ENCODE assay signal across 24 cellular contexts in the genomic region with DNA sequence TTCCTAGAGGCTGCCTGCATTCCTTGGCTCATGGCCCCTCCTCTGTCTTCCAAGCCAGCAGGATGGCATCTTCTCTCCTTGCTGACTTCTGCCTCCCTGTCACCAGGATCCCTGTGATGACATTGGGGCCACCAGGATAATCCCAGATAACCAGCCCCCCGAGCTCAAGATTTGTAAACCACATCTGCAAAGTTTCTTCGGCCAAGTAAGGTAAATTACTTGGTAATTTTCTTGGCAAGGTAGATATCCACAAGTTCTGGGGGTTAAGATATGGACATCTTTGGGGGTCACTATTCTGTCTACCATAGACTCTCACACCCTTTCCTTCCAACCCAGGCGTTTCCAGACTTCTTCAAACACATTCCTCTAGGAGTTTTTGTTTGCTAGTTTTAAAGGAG. TPM values are rescaled to one million over a fixed set of nuclear protein-coding genes. Genes with fewer than 3 reads are reported as not detected.
DNase-seq lines count a peak whose midpoint lies in the region; ATAC-seq, FAIRE-seq and TF ChIP-seq lines count a peak whose summit lies in the region.
"Had no signal": no experiment of that assay in that cellular context is flagged by ENCODE, and none has a peak within 500 bp of the region (broad histone marks: within the 10 kb centered on the region; RNA-seq: fewer than 3 reads in every experiment).

No MANE protein-coding gene starts in this region.

- H3K9ac ChIP-seq in H1 (replicated peaks in 1 of 4; ENCODE audit: extremely low read depth in 1 of 4, low read depth in 3 of 4, low read length in 3 of 4) (no peak overlapping the region), HepG2 (ENCODE audit: insufficient read depth, low read depth, low read length) (peak overlapping the region; percentile 69)
- H3K9ac ChIP-seq: BLaER1 treated with 17β-estradiol and CSF1 and Interleukin-3, amounts not matched to agents 10 nM and 100 nM had no signal

- H3K4me3 Mint-ChIP-seq in natural killer cell treated with Interleukin-12 subunit alpha and Interleukin-12 subunit beta and Interleukin-15 and Interleukin-18, amount 100 ng/mL, for 72 hours: no peak overlapping the region
- no peak overlapping the region for H3K4me3 Mint-ChIP-seq in natural killer cell
- no peak overlapping the region for H3K4me3 Mint-ChIP-seq in activated CD4-positive, alpha-beta memory T cell treated with anti-CD3 and anti-CD28 coated beads for 36 hours
- H3K4me3 Mint-ChIP-seq: B cell; CD4-positive, alpha-beta T cell; CD8-positive, alpha-beta T cell had no signal

- BruUV-seq in HepG2 (replicated peaks; lab: Mats Ljungman, UMichigan): TSS peak; percentile 78

- H3K27me3 ChIP-seq in H1 (replicated peaks in 1 of 4; ENCODE audit: control insufficient read depth in 3 of 4, extremely low read depth in 1 of 4, insufficient read depth in 3 of 4, low read length in 3 of 4) (no peaks in the 10 kb centered on the region), HepG2 (ENCODE audit: control insufficient read depth in 1 of 2, insufficient read depth in 2 of 2, low read length in 2 of 2) (peaks cover 5 to 12% of the 10 kb centered on the region in 2 experiments), right lobe of liver (no peaks in the 10 kb centered on the region), adrenal gland (no peaks in the 10 kb centered on the region)

- 61% methylated on average over 3 of the region's 3 CpGs; no CpG with 5 or more reads in 1 of the 2 experiments for WGBS in H1 (ENCODE audit: extremely low coverage in 1 of 2, insufficient coverage in 1 of 2, insufficient read length in 1 of 2, insufficient replicate concordance in 2 of 2, low coverage in 1 of 2, low lambda C conversion rate in 2 of 2, missing lambda C conversion rate in 1 of 2), 2 experiments
- WGBS in HepG2 (ENCODE audit: low lambda C conversion rate): 37% methylated on average over 3 of the region's 3 CpGs
- WGBS in right lobe of liver (ENCODE audit: insufficient coverage, low coverage, low lambda C conversion rate, missing lambda C conversion rate): 20% methylated on average over 2 of the region's 3 CpGs
- 54 to 59% (median 55%) methylated on average over 3 of the region's 3 CpGs for WGBS in adrenal gland, 4 donors

- no peaks in the 10 kb centered on the region for H3K36me3 ChIP-seq in H1 (ENCODE audit: control insufficient read depth in 2 of 4, insufficient read depth in 4 of 4, low read length in 3 of 4)
- no peaks in the 10 kb centered on the region for H3K36me3 ChIP-seq in HepG2 (replicated peaks in 1 of 2; ENCODE audit: control insufficient read depth in 1 of 2, insufficient read depth in 2 of 2, low read length in 2 of 2)
- H3K36me3 ChIP-seq in right lobe of liver: no peaks in the 10 kb centered on the region
- H3K36me3 ChIP-seq in adrenal gland (replicated peaks in 1 of 2): no peaks in the 10 kb centered on the region
- H3K36me3 ChIP-seq: BLaER1 treated with 17β-estradiol and CSF1 and Interleukin-3, amounts not matched to agents 10 nM and 100 nM had no signal

- peak overlapping the region; percentile 77; the same call in 1 of the 2 replicates for H2AK5ac ChIP-seq in H1 (ENCODE audit: low read depth, low read length)

- no peak overlapping the region for H2BK20ac ChIP-seq in H1 (ENCODE audit: low read length)

- no peak overlapping the region for H4K91ac ChIP-seq in H1 (replicated peaks; ENCODE audit: insufficient read length, low read length)

- H2BK120ac ChIP-seq in H1 (replicated peaks; ENCODE audit: low read depth, low read length): no peak overlapping the region

- TF ChIP-seq CTCF in natural killer cell (IDR thresholded peaks at IDR 0.05) (no peak), H1 (IDR thresholded peaks at IDR 0.05; ENCODE audit: control extremely low read depth in 1 of 3, insufficient read depth in 1 of 3, low read depth in 1 of 3, low read length in 3 of 3) (no peak), HepG2 (CRISPR knock-in tag; IDR thresholded peaks at IDR 0.05) (no peak), right lobe of liver (IDR thresholded peaks at IDR 0.05) (no peak), adrenal gland (IDR thresholded peaks at IDR 0.05) (no peak)

- in situ Hi-C loops in HepG2 (cut with HindIII; ENCODE audit: extremely low pct_ligation_motif_present, low pct_unique_long_range_greater_than_20kb): no loop called here

- no peaks in the 10 kb centered on the region for H3K23me2 ChIP-seq in H1 (ENCODE audit: low read depth, low read length)

- peak; percentile 5 for DNase-seq in natural killer cell treated with Interleukin-12 subunit alpha and Interleukin-12 subunit beta and Interleukin-15 and Interleukin-18, amount 100 ng/mL, for 72 hours (ENCODE audit: low spot score)
- DNase-seq in natural killer cell (no peak), H1 (ENCODE audit: low read depth in 1 of 2, low spot score in 2 of 2) (no peak), HepG2 (ENCODE audit: low spot score) (no peak), right lobe of liver (no peak), NCI-H2107 (lab: John Stamatoyannopoulos, UW) (no peak), adrenal gland (no peak)
- no peak for DNase-seq in activated CD4-positive, alpha-beta memory T cell treated with anti-CD3 and anti-CD28 coated beads for 36 hours
- DNase-seq: AML-193; Caco-2; Calu3; CD4-positive, alpha-beta T cell; CD8-positive, alpha-beta T cell; DMS79 treated with DMSO at 0.1 percent for 48 hours; GF-D8 had no signal

- TF ChIP-seq EP300 in H1 (IDR thresholded peaks at IDR 0.05; ENCODE audit: borderline replicate concordance in 1 of 2, low read depth in 2 of 2, low read length in 2 of 2) (no peak), HepG2 (IDR thresholded peaks at IDR 0.05; ENCODE audit: low read depth in 2 of 2, low read length in 2 of 2) (no peak), HepG2 (CRISPR knock-in tag; IDR thresholded peaks at IDR 0.05; ENCODE audit: borderline replicate concordance) (no peak)

- TF ChIP-seq POLR2A in H1 (IDR thresholded peaks at IDR 0.05; ENCODE audit: control extremely low read depth in 1 of 2, low read depth in 2 of 2, low read length in 2 of 2) (no peak), HepG2 (IDR thresholded peaks at IDR 0.05; ENCODE audit: insufficient read depth in 1 of 2, low read depth in 2 of 2, low read length in 2 of 2) (no peak), right lobe of liver (IDR thresholded peaks at IDR 0.05) (no peak), adrenal gland (IDR thresholded peaks at IDR 0.05) (no peak)

- no peak overlapping the region for H3K56ac ChIP-seq in H1 (replicated peaks; ENCODE audit: insufficient read length, low read depth, low read length)

- peaks cover 8% of the 10 kb centered on the region for H3K9me3 Mint-ChIP-seq in natural killer cell treated with Interleukin-12 subunit alpha and Interleukin-12 subunit beta and Interleukin-15 and Interleukin-18, amount 100 ng/mL, for 72 hours
- H3K9me3 Mint-ChIP-seq in natural killer cell: peaks cover 2% of the 10 kb centered on the region in 2 donors
- peaks cover 18% of the 10 kb centered on the region for H3K9me3 Mint-ChIP-seq in activated CD4-positive, alpha-beta memory T cell treated with anti-CD3 and anti-CD28 coated beads for 36 hours

- FAIRE-seq in H1 (lab: Jason Lieb, UNC) (no peak), HepG2 (lab: Jason Lieb, UNC) (no peak)
- FAIRE-seq: A549, D721Med, G401.6, GM12891, GM18507 had no signal

- H3K79me1 ChIP-seq in H1 (ENCODE audit: low read depth, low read length): no peaks in the 10 kb centered on the region

- H3K4me1 Mint-ChIP-seq in natural killer cell treated with Interleukin-12 subunit alpha and Interleukin-12 subunit beta and Interleukin-15 and Interleukin-18, amount 100 ng/mL, for 72 hours (ENCODE audit: low read depth in 2 of 2): peaks cover 5 to 8% of the 10 kb centered on the region in 2 donors
- no peaks in the 10 kb centered on the region for H3K4me1 Mint-ChIP-seq in natural killer cell
- H3K4me1 Mint-ChIP-seq in activated CD4-positive, alpha-beta memory T cell treated with anti-CD3 and anti-CD28 coated beads for 36 hours (ENCODE audit: low read depth): peaks cover 8% of the 10 kb centered on the region
- H3K4me1 Mint-ChIP-seq: B cell had no signal

- H4K5ac ChIP-seq in H1 (ENCODE audit: insufficient read length, low read depth, low read length): no peak overlapping the region

- no peak overlapping the region for H3K4ac ChIP-seq in H1 (replicated peaks; ENCODE audit: insufficient read length, low read depth, low read length)

- no peak overlapping the region for H2AFZ ChIP-seq in H1 (ENCODE audit: low read length)
- H2AFZ ChIP-seq in HepG2 (ENCODE audit: low read length): no peak overlapping the region

- intact Hi-C loops in natural killer cell (cut with micrococcal nuclease): no loop called here
- intact Hi-C loops in HepG2 (cut with micrococcal nuclease; ENCODE audit: unreplicated experiment): no loop called here
- intact Hi-C loops in right lobe of liver (cut with DNase I): no loop called here
- intact Hi-C loops in adrenal gland (cut with DNase I): no loop called here
- intact Hi-C loops in activated CD4-positive, alpha-beta memory T cell treated with anti-CD3 and anti-CD28 coated beads for 36 hours (cut with micrococcal nuclease): no loop called here

- no peak overlapping the region for H3K18ac ChIP-seq in H1 (ENCODE audit: extremely low read depth, low read length)

- H3K9me3 ChIP-seq in H1 (ENCODE audit: insufficient read depth in 2 of 2, low read depth in 1 of 2, low read length in 1 of 2): peaks cover 14 to 16% of the 10 kb centered on the region in 2 experiments
- peaks cover 29% of the 10 kb centered on the region for H3K9me3 ChIP-seq in HepG2 (ENCODE audit: low read length)
- no peaks in the 10 kb centered on the region for H3K9me3 ChIP-seq in right lobe of liver
- no peaks in the 10 kb centered on the region for H3K9me3 ChIP-seq in adrenal gland (replicated peaks in 1 of 3)

- no peak overlapping the region for H4K8ac ChIP-seq in H1 (ENCODE audit: extremely low read depth, insufficient read depth, low read length)

- POLR2A ChIA-PET in H1 (lab: Charles Lee; ENCODE audit: partially characterized antibody): no interaction called here
- POLR2A ChIA-PET in HepG2 (lab: Yijun Ruan, JAX): interaction anchor here (1.4 to 1.9 kb wide), 6 partner anchors 20 to 70 kb away, joined by 3 to 11 read pairs (median 7); no protein-coding TSS in a partner anchor
- POLR2A ChIA-PET in activated CD4-positive, alpha-beta memory T cell treated with anti-CD3 and anti-CD28 coated beads for 36 hours (lab: Charles Lee): no interaction called here

- no peaks in the 10 kb centered on the region for H4K20me1 ChIP-seq in H1 (replicated peaks in 1 of 2; ENCODE audit: control insufficient read depth in 1 of 2, insufficient read depth in 2 of 2, low read length in 2 of 2)
- H4K20me1 ChIP-seq in HepG2 (ENCODE audit: insufficient read depth, low read length): no peaks in the 10 kb centered on the region
- H4K20me1 ChIP-seq: BLaER1 treated with 17β-estradiol and CSF1 and Interleukin-3, amounts not matched to agents 10 nM and 100 nM had no signal

- peaks cover 5% of the 10 kb centered on the region for H3K36me3 Mint-ChIP-seq in natural killer cell treated with Interleukin-12 subunit alpha and Interleukin-12 subunit beta and Interleukin-15 and Interleukin-18, amount 100 ng/mL, for 72 hours
- H3K36me3 Mint-ChIP-seq in natural killer cell: no peaks in the 10 kb centered on the region
- H3K36me3 Mint-ChIP-seq in activated CD4-positive, alpha-beta memory T cell treated with anti-CD3 and anti-CD28 coated beads for 36 hours: peaks cover 7% of the 10 kb centered on the region
- H3K36me3 Mint-ChIP-seq: CD8-positive, alpha-beta T cell had no signal

- H3K4me1 ChIP-seq in H1 (replicated peaks in 1 of 4; ENCODE audit: control insufficient read depth in 3 of 4, insufficient read depth in 4 of 4, low read length in 3 of 4) (peaks cover 0 to 5% (median 2%) of the 10 kb centered on the region in 4 experiments; a peak in 4 of 7 replicates), HepG2 (ENCODE audit: insufficient read depth, low read length) (peaks cover 75% of the 10 kb centered on the region), right lobe of liver (peaks cover 0 to 14% (median 4%) of the 10 kb centered on the region in 4 donors), adrenal gland (replicated peaks in 1 of 2) (no peaks in the 10 kb centered on the region)
- H3K4me1 ChIP-seq: A549 had no signal

- H3K23ac ChIP-seq in H1 (ENCODE audit: insufficient read length): no peak overlapping the region

- CTCF ChIA-PET in H1 (lab: Charles Lee; ENCODE audit: partially characterized antibody): interaction anchor here (0.9 to 1.7 kb wide), 3 partner anchors 15 to 101 kb away, joined by 3 to 5 read pairs (median 3); no protein-coding TSS in a partner anchor
- CTCF ChIA-PET in HepG2 (lab: Yijun Ruan, JAX; ENCODE audit: low intra/inter-chr PET ratio, low total read pairs): no interaction called here
- CTCF ChIA-PET in activated CD4-positive, alpha-beta memory T cell treated with anti-CD3 and anti-CD28 coated beads for 36 hours (lab: Charles Lee): interaction anchor here (0.9 kb wide), 1 partner anchor 101 kb away, joined by 3 read pairs; no protein-coding TSS in a partner anchor

- ATAC-seq in natural killer cell treated with Interleukin-12 subunit alpha and Interleukin-12 subunit beta and Interleukin-15 and Interleukin-18, amount 100 ng/mL, for 72 hours: no peak
- ATAC-seq in natural killer cell: no peak
- ATAC-seq in HepG2: no peak
- ATAC-seq in right lobe of liver: no peak
- ATAC-seq: A549; CD8-positive, alpha-beta T cell had no signal

- TF ChIP-seq RAD21 in H1 (IDR thresholded peaks at IDR 0.05 in 1 of 2, conservative IDR thresholded peaks at IDR 0.05 in 1 of 2; ENCODE audit: low read depth in 2 of 2, low read length in 2 of 2): no peak
- no peak for TF ChIP-seq RAD21 in HepG2 (CRISPR knock-in tag; IDR thresholded peaks at IDR 0.05)

- H3K4me2 ChIP-seq in H1 (ENCODE audit: insufficient read depth in 1 of 2, low read depth in 2 of 2, low read length in 2 of 2): no peak overlapping the region
- H3K4me2 ChIP-seq in HepG2 (ENCODE audit: low read depth, low read length): peak overlapping the region; percentile 97
- H3K4me2 ChIP-seq: BLaER1 treated with 17β-estradiol and CSF1 and Interleukin-3, amounts not matched to agents 10 nM and 100 nM had no signal

- H3K27ac Mint-ChIP-seq in natural killer cell treated with Interleukin-12 subunit alpha and Interleukin-12 subunit beta and Interleukin-15 and Interleukin-18, amount 100 ng/mL, for 72 hours: no peak overlapping the region
- no peak overlapping the region for H3K27ac Mint-ChIP-seq in natural killer cell
- no peak overlapping the region for H3K27ac Mint-ChIP-seq in activated CD4-positive, alpha-beta memory T cell treated with anti-CD3 and anti-CD28 coated beads for 36 hours
- H3K27ac Mint-ChIP-seq: B cell; CD4-positive, alpha-beta T cell; CD8-positive, alpha-beta T cell had no signal

- no peak overlapping the region for H3K14ac ChIP-seq in H1 (ENCODE audit: insufficient read length)

- H3K79me2 ChIP-seq in H1 (ENCODE audit: control insufficient read depth in 1 of 2, insufficient read depth in 2 of 2, low read length in 2 of 2) (no peaks in the 10 kb centered on the region), HepG2 (ENCODE audit: insufficient read depth, low read length) (no peaks in the 10 kb centered on the region)

- H2BK5ac ChIP-seq in H1 (ENCODE audit: low read depth, low read length): no peak overlapping the region

- H2BK15ac ChIP-seq in H1 (ENCODE audit: low read length): no peak overlapping the region

- no peak overlapping the region for H3K27ac ChIP-seq in H1 (ENCODE audit: low read depth, low read length)
- H3K27ac ChIP-seq in HepG2 (ENCODE audit: extremely low read length, insufficient read depth, low read length): peak overlapping the region; percentile 78
- H3K27ac ChIP-seq in right lobe of liver: peak overlapping the region in 2 of 3 donors; percentile 78 to 87
- H3K27ac ChIP-seq in adrenal gland: no peak overlapping the region
- H3K27ac ChIP-seq: 22Rv1; A549; BLaER1 treated with 17β-estradiol and CSF1 and Interleukin-3, amounts not matched to agents 10 nM and 100 nM; C4-2B had no signal

- H3K4me3 ChIP-seq in H1 (ENCODE audit: extremely low read depth in 1 of 4, insufficient read depth in 2 of 4, low read depth in 3 of 4, low read length in 4 of 4): no peak overlapping the region
- peak overlapping the region in 2 of 3 experiments; percentile 50 to 63; a peak in 3 of 6 replicates for H3K4me3 ChIP-seq in HepG2 (replicated peaks in 1 of 3; ENCODE audit: insufficient read depth in 1 of 3, low read depth in 2 of 3, low read length in 3 of 3)
- no peak overlapping the region for H3K4me3 ChIP-seq in right lobe of liver
- no peak overlapping the region for H3K4me3 ChIP-seq in adrenal gland
- H3K4me3 ChIP-seq: BLaER1 treated with 17β-estradiol and CSF1 and Interleukin-3, amounts not matched to agents 10 nM and 100 nM had no signal

- H2BK12ac ChIP-seq in H1 (ENCODE audit: low read depth, low read length): no peak overlapping the region

- peaks cover 41 to 45% of the 10 kb centered on the region in 2 donors for H3K27me3 Mint-ChIP-seq in natural killer cell treated with Interleukin-12 subunit alpha and Interleukin-12 subunit beta and Interleukin-15 and Interleukin-18, amount 100 ng/mL, for 72 hours
- peaks cover 38 to 40% of the 10 kb centered on the region in 2 donors for H3K27me3 Mint-ChIP-seq in natural killer cell (ENCODE audit: low read depth in 2 of 2)
- peaks cover 42% of the 10 kb centered on the region for H3K27me3 Mint-ChIP-seq in activated CD4-positive, alpha-beta memory T cell treated with anti-CD3 and anti-CD28 coated beads for 36 hours

RNA-seq across cellular contexts. Expression of a gene that starts 42.6 kb away (rescaled TPM):
- total RNA-seq in natural killer cell treated with Interleukin-12 subunit alpha and Interleukin-12 subunit beta and Interleukin-15 and Interleukin-18, amount 100 ng/mL, for 72 hours: 10 to 100 TPM; 15.7 to 15.9 TPM
- total RNA-seq in natural killer cell: 10 to 100 TPM; 12.2 to 20.9 (median 19.2) TPM
- 27.1 and 28.2 TPM in 2 replicates for total RNA-seq in H1 (2021; fragmentation: NEBNext Ultra II Directional; extraction: Animal tissue kit (Norgen Biotek cat#: 25700))
- 8.2 and 15.6 TPM in 2 replicates for polyA plus RNA-seq in H1 (2011; rRNA removed)
- polyA plus RNA-seq in H1 (2011; cell fraction: cytosol; rRNA removed): 6.5 TPM
- 44.9 TPM for polyA plus RNA-seq in H1 (2011; cell fraction: nucleus; rRNA removed)
- polyA plus RNA-seq in H1 (2012, experiment 1 of 2): 14.6 to 17.2 TPM (median 16.2 TPM) in 4 replicates
- 3.6 TPM for polyA plus RNA-seq in H1 (2012, experiment 2 of 2)
- 13.4 TPM for polyA plus RNA-seq in H1 (2013, experiment 1 of 2)
- polyA plus RNA-seq in H1 (2013, experiment 2 of 2): 13.2 TPM
- 7.8 and 11.3 TPM in 2 replicates for polyA minus RNA-seq in H1 (2011; rRNA and poly(A)+ RNA removed)
- polyA minus RNA-seq in H1 (2011; cell fraction: cytosol; rRNA and poly(A)+ RNA removed): 16.9 TPM
- polyA minus RNA-seq in H1 (2011; cell fraction: nucleus; rRNA and poly(A)+ RNA removed): 19.5 TPM
- 12.5 and 20.4 TPM in 2 replicates for total RNA-seq in HepG2 (2016; rRNA removed; fragmentation: Illumina TruSeq; extraction: Trizol)
- 10.4 and 15.8 TPM in 2 replicates for total RNA-seq in HepG2 (2016; cell fraction: cytosol; rRNA removed; fragmentation: Illumina TruSeq; extraction: Trizol; ENCODE audit: low read depth)
- total RNA-seq in HepG2 (2016; cell fraction: insoluble cytoplasmic fraction; rRNA removed; fragmentation: Illumina TruSeq; extraction: Trizol): 11.4 and 19.2 TPM in 2 replicates
- 9.4 and 10.4 TPM in 2 replicates for total RNA-seq in HepG2 (2016; cell fraction: membrane; rRNA removed; fragmentation: Illumina TruSeq; extraction: Trizol)
- 21.7 and 25.2 TPM in 2 replicates for total RNA-seq in HepG2 (2016; cell fraction: nucleus; rRNA removed; fragmentation: Illumina TruSeq; extraction: Trizol)
- 12.4 and 13.9 TPM in 2 replicates for polyA plus RNA-seq in HepG2 (2011; rRNA removed)
- 7.2 and 8.1 TPM in 2 replicates for polyA plus RNA-seq in HepG2 (2011; cell fraction: cytosol; rRNA removed)
- polyA plus RNA-seq in HepG2 (2011; cell fraction: nucleus; rRNA removed): 44.4 and 55.9 TPM in 2 replicates
- 24.9 and 25.6 TPM in 2 replicates for polyA plus RNA-seq in HepG2 (2012)
- polyA plus RNA-seq in HepG2 (2016; cell fraction: cytosol; fragmentation: Illumina TruSeq; extraction: Trizol; ENCODE audit: low read depth): 0.75 and 0.90 TPM in 2 replicates
- polyA plus RNA-seq in HepG2 (2016; cell fraction: insoluble cytoplasmic fraction; fragmentation: Illumina TruSeq; extraction: Trizol; ENCODE audit: low read depth): 19.5 and 24.4 TPM in 2 replicates
- 3.1 and 3.9 TPM in 2 replicates for polyA plus RNA-seq in HepG2 (2016; cell fraction: membrane; fragmentation: Illumina TruSeq; extraction: Trizol; ENCODE audit: low read depth)
- polyA plus RNA-seq in HepG2 (2016; cell fraction: nucleus; fragmentation: Illumina TruSeq; extraction: Trizol; ENCODE audit: insufficient read depth, low read depth): 46.5 and 48.4 TPM in 2 replicates
- polyA minus RNA-seq in HepG2 (2011; rRNA and poly(A)+ RNA removed; ENCODE audit: low replicate concordance): 16.6 and 28.7 TPM in 2 replicates
- polyA minus RNA-seq in HepG2 (2011; cell fraction: cytosol; rRNA and poly(A)+ RNA removed): 20.6 and 23.9 TPM in 2 replicates
- 24.0 and 26.7 TPM in 2 replicates for polyA minus RNA-seq in HepG2 (2011; cell fraction: nucleus; rRNA and poly(A)+ RNA removed)
- 10 to 100 TPM; 12.6 to 26.5 (median 17.7) TPM for total RNA-seq in right lobe of liver
- 10 to 100 TPM; 17.9 to 49.8 (median 35.2) TPM for total RNA-seq in adrenal gland
- polyA plus RNA-seq in adrenal gland: 10 to 100 TPM; 10.6 to 26.3 (median 20.2) TPM
- total RNA-seq in activated CD4-positive, alpha-beta memory T cell treated with anti-CD3 and anti-CD28 coated beads for 36 hours: 10 to 100 TPM in 1 of 2 experiments, 1 to 10 TPM in 1; 8.7 to 10.6 TPM

Comparison
In these comparisons a context has a peak if more than half of its experiments do, and no peak if none do; other contexts are left out.
1. H3K4me3 ChIP-seq: peak in HepG2 (2 of 3); none in H1 (0 of 4), right lobe of liver (0 of 3) and adrenal gland (0 of 4).
2. H3K27ac ChIP-seq: peak in HepG2 (single experiment) and right lobe of liver (2 of 3); none in H1 (single experiment) and adrenal gland (0 of 5).